21 cellular contexts compared by ENCODE assay signal in genomic region chr18:59800897-59801296, GRCh38.
A peak's percentile ranks its signal among the peaks of the same experiment; 100 is the strongest.
DNase-seq lines count a peak whose midpoint lies in the region; ATAC-seq, FAIRE-seq and TF ChIP-seq lines count a peak whose summit lies in the region.
"Had no signal": no experiment of that assay in that cellular context is flagged by ENCODE, and none has a peak within 500 bp of the region (broad histone marks: within the 10 kb centered on the region; RNA-seq: fewer than 3 reads in every experiment).

No MANE protein-coding gene starts in this region.

- H3K27me3 Mint-ChIP-seq in activated naive CD8-positive, alpha-beta T cell treated with anti-CD3 and anti-CD28 coated beads, Interleukin-2, amount 50 U/mL, for 24 hours = peaks cover 2% of the 10 kb centered on the region
- H3K27me3 Mint-ChIP-seq: CD4-positive, CD25-positive, alpha-beta regulatory T cell had no signal

- no peak for TF ChIP-seq EP300 in GM12878 (IDR thresholded peaks at IDR 0.05; ENCODE audit: borderline replicate concordance in 1 of 2, control insufficient read depth in 1 of 2, low read depth in 2 of 2, low read length in 2 of 2)

- no peaks in the 10 kb centered on the region for H3K79me2 ChIP-seq in GM12878 (ENCODE audit: control insufficient read depth, insufficient read depth, low read length)

- H3K4me1 Mint-ChIP-seq in activated naive CD8-positive, alpha-beta T cell treated with anti-CD3 and anti-CD28 coated beads, Interleukin-2, amount 50 U/mL, for 24 hours = peaks cover 6% of the 10 kb centered on the region

- no peak for DNase-seq in D721Med (ENCODE audit: insufficient read length, low spot score)
- no peak for DNase-seq in GM12891 (ENCODE audit: insufficient read length, low spot score)
- DNase-seq in GM12878 (ENCODE audit: low read depth, low spot score) = no peak
- DNase-seq in activated naive CD8-positive, alpha-beta T cell treated with anti-CD3 and anti-CD28 coated beads, Interleukin-2, amount 50 U/mL, for 24 hours = no peak
- DNase-seq in GM19238 (ENCODE audit: insufficient read length, low spot score) = no peak
- DNase-seq: 8988T; ACHN; BE2C; C1 segment of cervical spinal cord; CD4-positive, alpha-beta memory T cell; CD4-positive, CD25-positive, alpha-beta regulatory T cell; CD8-positive, alpha-beta memory T cell; COR-L47; DMS79 treated with DMSO at 0.1 percent for 48 hours; GF-D8 had no signal

- no peaks in the 10 kb centered on the region for H3K36me3 Mint-ChIP-seq in activated naive CD8-positive, alpha-beta T cell treated with anti-CD3 and anti-CD28 coated beads, Interleukin-2, amount 50 U/mL, for 24 hours (ENCODE audit: low read depth)
- H3K36me3 Mint-ChIP-seq: CD14-positive monocyte; CD4-positive, alpha-beta memory T cell; CD4-positive, CD25-positive, alpha-beta regulatory T cell had no signal

- no peaks in the 10 kb centered on the region for H4K20me1 ChIP-seq in GM12878 (ENCODE audit: control insufficient read depth, insufficient read depth)
- H4K20me1 ChIP-seq: BLaER1 had no signal

- ATAC-seq in GM12878 (peak; percentile 26; the same call in 2 of the 3 replicates), HG03045 (IDR thresholded peaks at IDR 0.05; ENCODE audit: unreplicated experiment) (no peak)
- ATAC-seq in activated naive CD8-positive, alpha-beta T cell treated with anti-CD3 and anti-CD28 coated beads, Interleukin-2, amount 50 U/mL, for 24 hours = no peak

- H3K9me3 Mint-ChIP-seq in activated naive CD8-positive, alpha-beta T cell treated with anti-CD3 and anti-CD28 coated beads, Interleukin-2, amount 50 U/mL, for 24 hours = no peaks in the 10 kb centered on the region
- H3K9me3 Mint-ChIP-seq: CD4-positive, alpha-beta memory T cell; CD8-positive, alpha-beta memory T cell had no signal

- H3K27me3 ChIP-seq in GM12878 (replicated peaks in 1 of 2; ENCODE audit: control insufficient read depth in 2 of 2, insufficient read depth in 2 of 2, low read length in 1 of 2) = no peaks in the 10 kb centered on the region
- H3K27me3 ChIP-seq: BE2C, BLaER1 had no signal

- intact Hi-C loops in GM12878 (cut with micrococcal nuclease; ENCODE audit: unreplicated experiment) = no loop called here

- RAD21 ChIA-PET in GM12878 (lab: Charles Lee; ENCODE audit: unreplicated experiment) = interaction anchor here (1.4 kb wide), 1 partner anchor 23 kb away, joined by 4 read pairs; no protein-coding TSS in a partner anchor

- CTCF ChIA-PET in GM12878 (lab: Yijun Ruan, JAX) = interaction anchor here (1.0 to 3.4 kb wide), 4 partner anchors 17 to 56 kb away, joined by 4 to 21 read pairs (median 6); no protein-coding TSS in a partner anchor

- POLR2A ChIA-PET in GM12878 (lab: Charles Lee) = no interaction called here

- H3K4me3 ChIP-seq in GM12878 = no peak overlapping the region
- H3K4me3 ChIP-seq: BLaER1 had no signal

- H3K4me2 ChIP-seq in GM12878 (ENCODE audit: control insufficient read depth, insufficient read depth) = no peak overlapping the region

- H3K9me3 ChIP-seq in GM12878 (replicated peaks; ENCODE audit: control insufficient read depth, insufficient read depth, low read length) = no peaks in the 10 kb centered on the region
- H3K9me3 ChIP-seq: BE2C, BLaER1 had no signal

- SMC1A ChIA-PET in GM12878 (lab: Charles Lee; ENCODE audit: uncharacterized antibody, unreplicated experiment) = interaction anchor here (1.0 to 1.5 kb wide), 2 partner anchors 22 to 183 kb away, joined by 3 to 8 read pairs; no protein-coding TSS in a partner anchor

- in situ Hi-C loops in GM12878 (cut with MboI) = no loop called here

- no peak overlapping the region for H3K4me3 Mint-ChIP-seq in activated naive CD8-positive, alpha-beta T cell treated with anti-CD3 and anti-CD28 coated beads, Interleukin-2, amount 50 U/mL, for 24 hours
- H3K4me3 Mint-ChIP-seq: CD14-positive monocyte; CD4-positive, alpha-beta memory T cell had no signal

- no TSS peak for BruUV-seq in GM12878 (replicated peaks; lab: Mats Ljungman, UMichigan)

- FAIRE-seq in D721Med (lab: Jason Lieb, UNC) = peak; percentile 96
- FAIRE-seq in GM12891 (lab: Jason Lieb, UNC) = peak; percentile 40
- FAIRE-seq in GM12878 (lab: Jason Lieb, UNC) = no peak
- FAIRE-seq: A204.1, G401.6, GM19239 had no signal

- H2AFZ ChIP-seq in GM12878 (ENCODE audit: control insufficient read depth, low read depth, low read length) = no peak overlapping the region

- TF ChIP-seq POLR2A in GM12891 (IDR thresholded peaks at IDR 0.05; ENCODE audit: low read depth, low read length) (no peak), GM12878 (IDR thresholded peaks at IDR 0.05; ENCODE audit: low read depth, low read length) (no peak)

- no peak overlapping the region for H3K27ac Mint-ChIP-seq in activated naive CD8-positive, alpha-beta T cell treated with anti-CD3 and anti-CD28 coated beads, Interleukin-2, amount 50 U/mL, for 24 hours
- H3K27ac Mint-ChIP-seq: CD4-positive, alpha-beta memory T cell had no signal

- H3K27ac ChIP-seq in GM12878 (ENCODE audit: control insufficient read depth, insufficient read depth) = no peak overlapping the region
- H3K27ac ChIP-seq: BLaER1 had no signal

- H3K4me1 ChIP-seq in GM12878 (ENCODE audit: control insufficient read depth, insufficient read depth, low read length) = peaks cover 9% of the 10 kb centered on the region
- H3K4me1 ChIP-seq: BE2C had no signal

- H3K36me3 ChIP-seq in GM12878 (ENCODE audit: control insufficient read depth in 2 of 2, insufficient read depth in 2 of 2, low read length in 1 of 2) = no peaks in the 10 kb centered on the region
- H3K36me3 ChIP-seq: BE2C, BLaER1 had no signal

- no peak for TF ChIP-seq CTCF in D721Med (IDR thresholded peaks at IDR 0.05; ENCODE audit: insufficient read depth, missing control alignments)
- TF ChIP-seq CTCF in GM12878 (IDR thresholded peaks at IDR 0.05 in 2 of 3, conservative IDR thresholded peaks at IDR 0.05 in 1 of 3; ENCODE audit: control insufficient read depth in 2 of 3, extremely low read depth in 1 of 3, insufficient read depth in 1 of 3, low read depth in 3 of 3, low read length in 3 of 3) = no peak

- 52% methylated on average over 4 of the region's 4 CpGs for WGBS in GM12878 (ENCODE audit: insufficient coverage, insufficient replicate concordance, low lambda C conversion rate, missing lambda C conversion rate)

- TF ChIP-seq RAD21 in GM12878 (IDR thresholded peaks at IDR 0.05; ENCODE audit: insufficient read depth, low read depth, low read length) = no peak

- H3K9ac ChIP-seq in GM12878 (ENCODE audit: control insufficient read depth, insufficient read depth, low read length) = no peak overlapping the region
- H3K9ac ChIP-seq: BLaER1 had no signal

TF ChIP-seq in GM12891, 5 proteins besides CTCF, POLR2A, EP300 and RAD21:
- no peak for TF ChIP-seq TAF1 (IDR thresholded peaks at IDR 0.05; ENCODE audit: low read depth, low read length)
- TF ChIP-seq POLR2AphosphoS5 (IDR thresholded peaks at IDR 0.05; ENCODE audit: low read depth, low read length) = no peak
- TF ChIP-seq PAX5 (IDR thresholded peaks at IDR 0.05; ENCODE audit: insufficient read depth, low read length, severe bottlenecking) = no peak
- TF ChIP-seq SPI1 (IDR thresholded peaks at IDR 0.05; ENCODE audit: low read depth, low read length) = no peak
- TF ChIP-seq POU2F2 (IDR thresholded peaks at IDR 0.05; ENCODE audit: low read depth, low read length) = no peak

TF ChIP-seq in GM12878, 131 proteins besides CTCF, POLR2A, EP300 and RAD21:
- TF ChIP-seq NFIC (IDR thresholded peaks at IDR 0.05; ENCODE audit: low read depth, low read length) = no peak
- no peak for TF ChIP-seq ZBTB4 (CRISPR knock-in tag; IDR thresholded peaks at IDR 0.05)
